Comparison of ENCODE assay signal across 1 cellular context in the genomic region with DNA sequence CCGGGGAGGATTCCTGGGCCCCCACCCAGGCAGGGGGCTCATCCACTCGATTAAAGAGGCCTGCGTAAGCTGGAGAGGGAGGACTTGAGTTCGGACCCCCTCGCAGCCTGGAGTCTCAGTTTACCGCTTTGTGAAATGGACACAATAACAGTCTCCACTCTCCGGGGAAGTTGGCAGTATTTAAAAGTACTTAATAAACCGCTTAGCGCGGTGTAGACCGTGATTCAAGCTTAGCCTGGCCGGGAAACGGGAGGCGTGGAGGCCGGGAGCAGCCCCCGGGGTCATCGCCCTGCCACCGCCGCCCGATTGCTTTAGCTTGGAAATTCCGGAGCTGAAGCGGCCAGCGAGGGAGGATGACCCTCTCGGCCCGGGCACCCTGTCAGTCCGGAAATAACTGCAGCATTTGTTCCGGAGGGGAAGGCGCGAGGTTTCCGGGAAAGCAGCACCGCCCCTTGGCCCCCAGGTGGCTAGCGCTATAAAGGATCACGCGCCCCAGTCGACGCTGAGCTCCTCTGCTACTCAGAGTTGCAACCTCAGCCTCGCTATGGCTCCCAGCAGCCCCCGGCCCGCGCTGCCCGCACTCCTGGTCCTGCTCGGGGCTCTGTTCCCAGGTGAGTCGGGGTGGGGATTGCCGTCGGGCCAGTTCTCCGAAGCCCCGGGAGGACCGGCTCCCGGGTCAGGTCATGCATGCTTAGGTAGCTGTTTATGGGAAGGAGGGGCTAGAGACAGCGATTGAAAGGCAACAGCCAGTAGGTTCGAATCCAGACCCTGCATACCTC.
A peak's percentile ranks its signal among the peaks of the same experiment; 100 is the strongest.
TF ChIP-seq lines count a peak whose summit lies in the region.

A gene with protein sequence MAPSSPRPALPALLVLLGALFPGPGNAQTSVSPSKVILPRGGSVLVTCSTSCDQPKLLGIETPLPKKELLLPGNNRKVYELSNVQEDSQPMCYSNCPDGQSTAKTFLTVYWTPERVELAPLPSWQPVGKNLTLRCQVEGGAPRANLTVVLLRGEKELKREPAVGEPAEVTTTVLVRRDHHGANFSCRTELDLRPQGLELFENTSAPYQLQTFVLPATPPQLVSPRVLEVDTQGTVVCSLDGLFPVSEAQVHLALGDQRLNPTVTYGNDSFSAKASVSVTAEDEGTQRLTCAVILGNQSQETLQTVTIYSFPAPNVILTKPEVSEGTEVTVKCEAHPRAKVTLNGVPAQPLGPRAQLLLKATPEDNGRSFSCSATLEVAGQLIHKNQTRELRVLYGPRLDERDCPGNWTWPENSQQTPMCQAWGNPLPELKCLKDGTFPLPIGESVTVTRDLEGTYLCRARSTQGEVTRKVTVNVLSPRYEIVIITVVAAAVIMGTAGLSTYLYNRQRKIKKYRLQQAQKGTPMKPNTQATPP (plus strand): TSS at position 505 of the 779 bp plus-strand sequence. CDS start 40 bp downstream, at position 545.

TF ChIP-seq in K562, 482 proteins besides CTCF, POLR2A, EP300 and RAD21 (continued from another document and continues in another):
- TF ChIP-seq MTF1 (CRISPR knock-in tag; IDR thresholded peaks at IDR 0.05; ENCODE audit: borderline replicate concordance) (no peak), PML (IDR thresholded peaks at IDR 0.05; ENCODE audit: low read length) (no peak), PTTG1 (tag; IDR thresholded peaks at IDR 0.05; ENCODE audit: low read depth) (no peak), ZBED1 (IDR thresholded peaks at IDR 0.05) (no peak), MCM2 (IDR thresholded peaks at IDR 0.05; ENCODE audit: low read depth) (no peak), CREM (IDR thresholded peaks at IDR 0.05; ENCODE audit: low read depth) (peak; percentile 48; the same call in 1 of the 2 replicates), POLR2G (IDR thresholded peaks at IDR 0.05; ENCODE audit: low read depth, low read length) (peak; percentile 96), HMGN3 (IDR thresholded peaks at IDR 0.05; ENCODE audit: borderline replicate concordance, extremely low read depth, insufficient read length, low read depth, low read length) (peak; percentile 62), RAD51 (IDR thresholded peaks at IDR 0.05; ENCODE audit: borderline replicate concordance, low read depth) (peak; percentile 39; the same call in 1 of the 2 replicates), CBX3 (IDR thresholded peaks at IDR 0.05; ENCODE audit: borderline replicate concordance in 1 of 2, low read length in 2 of 2) (no peak; a peak in 1 of 3 replicates), PRMT5 (CRISPR knock-in tag; IDR thresholded peaks at IDR 0.05) (no peak)
- TF ChIP-seq, protein P1, sequence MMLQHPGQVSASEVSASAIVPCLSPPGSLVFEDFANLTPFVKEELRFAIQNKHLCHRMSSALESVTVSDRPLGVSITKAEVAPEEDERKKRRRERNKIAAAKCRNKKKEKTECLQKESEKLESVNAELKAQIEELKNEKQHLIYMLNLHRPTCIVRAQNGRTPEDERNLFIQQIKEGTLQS (IDR thresholded peaks at IDR 0.05), result no peak
- TF ChIP-seq, protein P1 (CRISPR knock-in tag; conservative IDR thresholded peaks at IDR 0.05), result peak; percentile 52; the same call in 1 of the 2 replicates
- TF ChIP-seq, protein P2, sequence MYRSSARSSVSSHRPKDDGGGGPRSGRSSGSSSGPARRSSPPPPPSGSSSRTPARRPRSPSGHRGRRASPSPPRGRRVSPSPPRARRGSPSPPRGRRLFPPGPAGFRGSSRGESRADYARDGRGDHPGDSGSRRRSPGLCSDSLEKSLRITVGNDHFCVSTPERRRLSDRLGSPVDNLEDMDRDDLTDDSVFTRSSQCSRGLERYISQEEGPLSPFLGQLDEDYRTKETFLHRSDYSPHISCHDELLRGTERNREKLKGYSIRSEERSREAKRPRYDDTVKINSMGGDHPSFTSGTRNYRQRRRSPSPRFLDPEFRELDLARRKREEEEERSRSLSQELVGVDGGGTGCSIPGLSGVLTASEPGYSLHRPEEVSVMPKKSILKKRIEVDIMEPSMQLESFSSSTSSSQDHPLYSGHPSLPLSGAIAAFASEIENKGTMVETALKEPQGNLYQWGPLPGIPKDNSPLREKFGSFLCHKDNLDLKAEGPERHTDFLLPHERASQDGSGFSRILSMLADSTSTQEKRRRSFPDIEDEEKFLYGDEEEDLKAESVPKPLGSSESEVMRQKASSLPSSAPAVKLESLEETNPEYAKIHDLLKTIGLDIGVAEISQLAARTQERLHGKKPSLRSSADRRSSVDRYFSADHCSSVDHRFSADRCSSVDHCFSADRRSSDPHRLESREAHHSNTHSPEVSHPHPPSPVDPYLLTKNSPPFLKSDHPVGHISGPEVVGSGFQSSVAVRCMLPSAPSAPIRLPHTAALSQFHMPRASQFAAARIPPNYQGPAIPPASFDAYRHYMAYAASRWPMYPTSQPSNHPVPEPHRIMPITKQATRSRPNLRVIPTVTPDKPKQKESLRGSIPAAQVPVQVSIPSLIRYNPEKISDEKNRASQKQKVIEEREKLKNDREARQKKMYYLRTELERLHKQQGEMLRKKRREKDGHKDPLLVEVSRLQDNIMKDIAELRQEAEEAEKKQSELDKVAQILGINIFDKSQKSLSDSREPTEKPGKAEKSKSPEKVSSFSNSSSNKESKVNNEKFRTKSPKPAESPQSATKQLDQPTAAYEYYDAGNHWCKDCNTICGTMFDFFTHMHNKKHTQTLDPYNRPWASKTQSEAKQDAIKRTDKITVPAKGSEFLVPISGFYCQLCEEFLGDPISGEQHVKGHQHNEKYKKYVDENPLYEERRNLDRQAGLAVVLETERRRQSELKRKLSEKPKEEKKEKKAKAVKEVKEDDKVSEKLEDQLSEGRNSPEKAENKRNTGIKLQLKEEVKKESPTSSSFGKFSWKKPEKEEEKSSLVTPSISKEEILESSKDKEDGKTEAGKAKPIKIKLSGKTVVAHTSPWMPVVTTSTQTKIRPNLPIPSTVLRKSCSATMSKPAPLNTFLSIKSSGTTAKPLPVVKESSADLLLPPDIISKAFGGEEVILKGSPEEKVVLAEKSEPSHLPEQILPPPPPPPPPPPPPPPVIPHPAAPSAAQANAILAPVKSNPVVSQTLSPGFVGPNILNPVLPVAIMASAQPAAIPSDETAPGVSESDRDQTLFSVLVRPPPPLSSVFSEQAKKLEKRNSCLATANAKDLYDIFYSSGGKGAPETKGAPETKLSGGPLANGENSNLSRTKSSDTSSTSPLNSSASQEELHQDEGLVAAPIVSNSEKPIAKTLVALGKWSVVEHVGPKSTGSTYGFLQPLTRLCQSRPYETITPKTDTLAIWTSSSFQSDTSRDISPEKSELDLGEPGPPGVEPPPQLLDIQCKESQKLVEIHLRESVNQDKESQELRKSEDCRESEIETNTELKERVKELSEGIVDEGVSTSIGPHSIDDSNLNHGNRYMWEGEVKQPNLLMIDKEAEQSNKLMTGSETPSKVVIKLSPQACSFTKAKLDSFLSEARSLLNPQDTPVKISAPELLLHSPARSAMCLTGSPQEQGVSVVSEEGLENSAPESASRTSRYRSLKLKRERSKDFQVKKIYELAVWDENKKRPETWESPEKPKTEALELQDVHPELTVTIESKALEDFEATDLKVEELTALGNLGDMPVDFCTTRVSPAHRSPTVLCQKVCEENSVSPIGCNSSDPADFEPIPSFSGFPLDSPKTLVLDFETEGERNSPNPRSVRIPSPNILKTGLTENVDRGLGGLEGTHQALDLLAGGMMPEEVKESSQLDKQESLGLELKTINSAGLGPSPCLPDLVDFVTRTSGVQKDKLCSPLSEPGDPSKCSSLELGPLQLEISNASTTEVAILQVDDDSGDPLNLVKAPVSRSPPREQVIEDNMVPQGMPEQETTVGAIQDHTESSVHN (IDR thresholded peaks at IDR 0.05; ENCODE audit: borderline replicate concordance in 1 of 2, low read depth in 1 of 2), result no peak
- TF ChIP-seq, protein P3, sequence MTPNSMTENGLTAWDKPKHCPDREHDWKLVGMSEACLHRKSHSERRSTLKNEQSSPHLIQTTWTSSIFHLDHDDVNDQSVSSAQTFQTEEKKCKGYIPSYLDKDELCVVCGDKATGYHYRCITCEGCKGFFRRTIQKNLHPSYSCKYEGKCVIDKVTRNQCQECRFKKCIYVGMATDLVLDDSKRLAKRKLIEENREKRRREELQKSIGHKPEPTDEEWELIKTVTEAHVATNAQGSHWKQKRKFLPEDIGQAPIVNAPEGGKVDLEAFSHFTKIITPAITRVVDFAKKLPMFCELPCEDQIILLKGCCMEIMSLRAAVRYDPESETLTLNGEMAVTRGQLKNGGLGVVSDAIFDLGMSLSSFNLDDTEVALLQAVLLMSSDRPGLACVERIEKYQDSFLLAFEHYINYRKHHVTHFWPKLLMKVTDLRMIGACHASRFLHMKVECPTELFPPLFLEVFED (CRISPR knock-in tag; conservative IDR thresholded peaks at IDR 0.05), result no peak
- TF ChIP-seq, protein P4, sequence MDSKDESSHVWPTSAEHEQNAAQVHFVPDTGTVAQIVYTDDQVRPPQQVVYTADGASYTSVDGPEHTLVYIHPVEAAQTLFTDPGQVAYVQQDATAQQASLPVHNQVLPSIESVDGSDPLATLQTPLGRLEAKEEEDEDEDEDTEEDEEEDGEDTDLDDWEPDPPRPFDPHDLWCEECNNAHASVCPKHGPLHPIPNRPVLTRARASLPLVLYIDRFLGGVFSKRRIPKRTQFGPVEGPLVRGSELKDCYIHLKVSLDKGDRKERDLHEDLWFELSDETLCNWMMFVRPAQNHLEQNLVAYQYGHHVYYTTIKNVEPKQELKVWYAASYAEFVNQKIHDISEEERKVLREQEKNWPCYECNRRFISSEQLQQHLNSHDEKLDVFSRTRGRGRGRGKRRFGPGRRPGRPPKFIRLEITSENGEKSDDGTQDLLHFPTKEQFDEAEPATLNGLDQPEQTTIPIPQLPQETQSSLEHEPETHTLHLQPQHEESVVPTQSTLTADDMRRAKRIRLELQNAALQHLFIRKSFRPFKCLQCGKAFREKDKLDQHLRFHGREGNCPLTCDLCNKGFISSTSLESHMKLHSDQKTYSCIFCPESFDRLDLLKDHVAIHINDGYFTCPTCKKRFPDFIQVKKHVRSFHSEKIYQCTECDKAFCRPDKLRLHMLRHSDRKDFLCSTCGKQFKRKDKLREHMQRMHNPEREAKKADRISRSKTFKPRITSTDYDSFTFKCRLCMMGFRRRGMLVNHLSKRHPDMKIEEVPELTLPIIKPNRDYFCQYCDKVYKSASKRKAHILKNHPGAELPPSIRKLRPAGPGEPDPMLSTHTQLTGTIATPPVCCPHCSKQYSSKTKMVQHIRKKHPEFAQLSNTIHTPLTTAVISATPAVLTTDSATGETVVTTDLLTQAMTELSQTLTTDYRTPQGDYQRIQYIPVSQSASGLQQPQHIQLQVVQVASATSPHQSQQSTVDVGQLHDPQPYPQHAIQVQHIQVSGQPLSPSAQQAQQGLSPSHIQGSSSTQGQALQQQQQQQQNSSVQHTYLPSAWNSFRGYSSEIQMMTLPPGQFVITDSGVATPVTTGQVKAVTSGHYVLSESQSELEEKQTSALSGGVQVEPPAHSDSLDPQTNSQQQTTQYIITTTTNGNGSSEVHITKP (IDR thresholded peaks at IDR 0.05; ENCODE audit: partially characterized antibody), result no peak
- TF ChIP-seq, protein P5, sequence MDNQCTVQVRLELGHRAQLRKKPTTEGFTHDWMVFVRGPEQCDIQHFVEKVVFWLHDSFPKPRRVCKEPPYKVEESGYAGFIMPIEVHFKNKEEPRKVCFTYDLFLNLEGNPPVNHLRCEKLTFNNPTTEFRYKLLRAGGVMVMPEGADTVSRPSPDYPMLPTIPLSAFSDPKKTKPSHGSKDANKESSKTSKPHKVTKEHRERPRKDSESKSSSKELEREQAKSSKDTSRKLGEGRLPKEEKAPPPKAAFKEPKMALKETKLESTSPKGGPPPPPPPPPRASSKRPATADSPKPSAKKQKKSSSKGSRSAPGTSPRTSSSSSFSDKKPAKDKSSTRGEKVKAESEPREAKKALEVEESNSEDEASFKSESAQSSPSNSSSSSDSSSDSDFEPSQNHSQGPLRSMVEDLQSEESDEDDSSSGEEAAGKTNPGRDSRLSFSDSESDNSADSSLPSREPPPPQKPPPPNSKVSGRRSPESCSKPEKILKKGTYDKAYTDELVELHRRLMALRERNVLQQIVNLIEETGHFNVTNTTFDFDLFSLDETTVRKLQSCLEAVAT (IDR thresholded peaks at IDR 0.05), result 0 out of 4 replicates have a peak, but pooled peaks of 1 of the 2 experiments have one; percentile 12
- TF ChIP-seq, protein P6, sequence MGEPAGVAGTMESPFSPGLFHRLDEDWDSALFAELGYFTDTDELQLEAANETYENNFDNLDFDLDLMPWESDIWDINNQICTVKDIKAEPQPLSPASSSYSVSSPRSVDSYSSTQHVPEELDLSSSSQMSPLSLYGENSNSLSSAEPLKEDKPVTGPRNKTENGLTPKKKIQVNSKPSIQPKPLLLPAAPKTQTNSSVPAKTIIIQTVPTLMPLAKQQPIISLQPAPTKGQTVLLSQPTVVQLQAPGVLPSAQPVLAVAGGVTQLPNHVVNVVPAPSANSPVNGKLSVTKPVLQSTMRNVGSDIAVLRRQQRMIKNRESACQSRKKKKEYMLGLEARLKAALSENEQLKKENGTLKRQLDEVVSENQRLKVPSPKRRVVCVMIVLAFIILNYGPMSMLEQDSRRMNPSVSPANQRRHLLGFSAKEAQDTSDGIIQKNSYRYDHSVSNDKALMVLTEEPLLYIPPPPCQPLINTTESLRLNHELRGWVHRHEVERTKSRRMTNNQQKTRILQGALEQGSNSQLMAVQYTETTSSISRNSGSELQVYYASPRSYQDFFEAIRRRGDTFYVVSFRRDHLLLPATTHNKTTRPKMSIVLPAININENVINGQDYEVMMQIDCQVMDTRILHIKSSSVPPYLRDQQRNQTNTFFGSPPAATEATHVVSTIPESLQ (CRISPR knock-in tag; IDR thresholded peaks at IDR 0.05), result peak; percentile 57; the same call in 1 of the 2 replicates
- TF ChIP-seq, protein P7, sequence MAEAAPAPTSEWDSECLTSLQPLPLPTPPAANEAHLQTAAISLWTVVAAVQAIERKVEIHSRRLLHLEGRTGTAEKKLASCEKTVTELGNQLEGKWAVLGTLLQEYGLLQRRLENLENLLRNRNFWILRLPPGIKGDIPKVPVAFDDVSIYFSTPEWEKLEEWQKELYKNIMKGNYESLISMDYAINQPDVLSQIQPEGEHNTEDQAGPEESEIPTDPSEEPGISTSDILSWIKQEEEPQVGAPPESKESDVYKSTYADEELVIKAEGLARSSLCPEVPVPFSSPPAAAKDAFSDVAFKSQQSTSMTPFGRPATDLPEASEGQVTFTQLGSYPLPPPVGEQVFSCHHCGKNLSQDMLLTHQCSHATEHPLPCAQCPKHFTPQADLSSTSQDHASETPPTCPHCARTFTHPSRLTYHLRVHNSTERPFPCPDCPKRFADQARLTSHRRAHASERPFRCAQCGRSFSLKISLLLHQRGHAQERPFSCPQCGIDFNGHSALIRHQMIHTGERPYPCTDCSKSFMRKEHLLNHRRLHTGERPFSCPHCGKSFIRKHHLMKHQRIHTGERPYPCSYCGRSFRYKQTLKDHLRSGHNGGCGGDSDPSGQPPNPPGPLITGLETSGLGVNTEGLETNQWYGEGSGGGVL (CRISPR knock-in tag; IDR thresholded peaks at IDR 0.05), result no peak
